Comparison of ENCODE assay signal across 10 cellular contexts in the genomic region with DNA sequence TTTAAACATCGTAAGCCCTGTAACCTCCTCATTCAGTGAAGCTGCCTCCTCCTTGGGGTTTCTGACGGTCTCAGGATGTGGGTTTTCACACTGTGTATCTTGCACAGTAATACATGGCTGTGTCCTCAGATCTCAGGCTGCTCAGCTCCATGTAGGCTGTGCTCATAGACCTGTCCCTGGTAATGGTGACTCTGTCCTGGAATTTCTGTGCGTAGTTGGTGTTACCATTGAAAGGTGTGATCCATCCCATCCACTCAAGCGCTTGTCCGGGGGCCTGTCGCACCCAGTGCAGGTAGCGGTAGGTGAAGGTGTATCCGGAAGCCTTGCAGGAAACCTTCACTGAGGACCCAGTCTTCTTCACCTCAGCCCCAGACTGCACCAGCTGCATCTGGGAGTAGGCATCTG.
DNase-seq lines count a peak whose midpoint lies in the region; ATAC-seq lines count a peak whose summit lies in the region.
"Had no signal": no experiment of that assay in that cellular context is flagged by ENCODE, and none has a peak within 500 bp of the region (broad histone marks: within the 10 kb centered on the region; RNA-seq: fewer than 3 reads in every experiment).

No MANE protein-coding gene starts in this region.

- peak overlapping the region; percentile 63 for H3K27ac Mint-ChIP-seq in central memory CD8-positive, alpha-beta T cell (ENCODE audit: low read depth)

- peak overlapping the region; percentile 64 for H3K4me3 Mint-ChIP-seq in central memory CD8-positive, alpha-beta T cell

- DNase-seq in T follicular helper cell (ENCODE audit: low read depth) (peak; percentile 42), NCI-H510A treated with DMSO at 0.1 percent for 48 hours (lab: John Stamatoyannopoulos, UW) (no peak), DMS79 (lab: John Stamatoyannopoulos, UW) (no peak), posterior vena cava (ENCODE audit: low spot score) (no peak)
- DNase-seq in activated CD8-positive, alpha-beta memory T cell treated with anti-CD3 and anti-CD28 coated beads, Interleukin-2, amount 50 U/mL, for 1 hour (ENCODE audit: extremely low read depth) = peak; percentile 36
- peak; percentile 41 to 72 for DNase-seq in central memory CD8-positive, alpha-beta T cell (ENCODE audit: low spot score in 2 of 2)
- peak in 5 of 6 experiments; percentile 30 to 92 (median 84) for DNase-seq in stimulated activated naive CD4-positive, alpha-beta T cell (lab: John Stamatoyannopoulos, UW)
- DNase-seq: GM23248, NCI-H146, right lobe of liver had no signal

- no peaks in the 10 kb centered on the region for H3K9me3 Mint-ChIP-seq in central memory CD8-positive, alpha-beta T cell

- H3K4me1 Mint-ChIP-seq in central memory CD8-positive, alpha-beta T cell = peaks cover 73% of the 10 kb centered on the region

- H3K27me3 Mint-ChIP-seq in central memory CD8-positive, alpha-beta T cell = peaks cover 9% of the 10 kb centered on the region

- H3K36me3 Mint-ChIP-seq in central memory CD8-positive, alpha-beta T cell (ENCODE audit: insufficient read depth) = peaks cover 8% of the 10 kb centered on the region

- intact Hi-C loops in posterior vena cava (cut with DNase I) = no loop called here

- ATAC-seq in central memory CD8-positive, alpha-beta T cell (replicated peaks; ENCODE audit: extremely low read depth, poor library complexity, severe bottlenecking) = peak; percentile 77
- ATAC-seq: right lobe of liver had no signal

Comparison
In these comparisons a context has a peak if more than half of its experiments do, and no peak if none do; other contexts are left out.
1. DNase-seq: peak in T follicular helper cell (single experiment), activated CD8-positive, alpha-beta memory T cell treated with anti-CD3 and anti-CD28 coated beads, Interleukin-2, amount 50 U/mL, for 1 hour (single experiment), central memory CD8-positive, alpha-beta T cell (2 of 2) and stimulated activated naive CD4-positive, alpha-beta T cell (5 of 6); none in NCI-H510A treated with DMSO at 0.1 percent for 48 hours (single experiment), DMS79 (single experiment) and posterior vena cava (single experiment).